In the genomic region with DNA sequence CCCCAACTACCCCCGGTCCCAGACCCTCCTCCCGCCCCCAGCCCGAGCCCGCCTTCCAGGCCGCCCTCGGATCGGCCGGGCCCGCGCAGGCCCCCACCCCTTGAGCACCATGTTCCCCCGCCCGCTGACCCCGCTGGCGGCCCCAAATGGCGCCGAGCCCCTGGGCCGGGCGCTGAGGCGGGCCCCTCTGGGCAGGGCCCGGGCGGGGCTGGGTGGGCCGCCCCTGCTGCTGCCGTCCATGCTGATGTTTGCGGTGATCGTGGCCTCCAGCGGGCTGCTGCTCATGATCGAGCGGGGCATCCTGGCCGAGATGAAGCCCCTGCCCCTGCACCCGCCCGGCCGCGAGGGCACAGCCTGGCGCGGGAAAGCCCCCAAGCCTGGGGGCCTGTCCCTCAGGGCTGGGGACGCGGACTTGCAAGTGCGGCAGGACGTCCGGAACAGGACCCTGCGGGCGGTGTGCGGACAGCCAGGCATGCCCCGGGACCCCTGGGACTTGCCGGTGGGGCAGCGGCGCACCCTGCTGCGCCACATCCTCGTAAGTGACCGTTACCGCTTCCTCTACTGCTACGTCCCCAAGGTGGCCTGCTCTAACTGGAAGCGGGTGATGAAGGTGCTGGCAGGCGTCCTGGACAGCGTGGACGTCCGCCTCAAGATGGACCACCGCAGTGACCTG, we compare ENCODE assay signal across 8 cellular contexts. TPM values are rescaled to one million over a fixed set of nuclear protein-coding genes. Genes with fewer than 3 reads are reported as not detected.
DNase-seq lines count a peak whose midpoint lies in the region; ATAC-seq, FAIRE-seq and TF ChIP-seq lines count a peak whose summit lies in the region.

No MANE protein-coding gene starts in this region.

- H3K4me3 Mint-ChIP-seq in stimulated activated naive CD8-positive, alpha-beta T cell treated with anti-CD3 and anti-CD28 coated beads, Interleukin-15, amount 100 ng/mL, for 72 hours = peak overlapping the region; percentile 81 to 88

- no peaks in the 10 kb centered on the region for H3K9me1 ChIP-seq in K562 (ENCODE audit: control insufficient read depth, insufficient read depth, low read length)

- peak overlapping the region; percentile 91 to 95 for H3K27ac Mint-ChIP-seq in stimulated activated naive CD8-positive, alpha-beta T cell treated with anti-CD3 and anti-CD28 coated beads, Interleukin-15, amount 100 ng/mL, for 72 hours

- TF ChIP-seq CTCF in OCI-LY7 (conservative IDR thresholded peaks at IDR 0.05; ENCODE audit: low read length) = no peak
- TF ChIP-seq CTCF in K562 (IDR thresholded peaks at IDR 0.05 in 2 of 3, conservative IDR thresholded peaks at IDR 0.05 in 1 of 3; ENCODE audit: insufficient read depth in 2 of 3, low read depth in 1 of 3, low read length in 3 of 3) = no peak
- TF ChIP-seq CTCF in kidney epithelial cell (IDR thresholded peaks at IDR 0.05; ENCODE audit: insufficient read depth, low read length, poor library complexity, severe bottlenecking) = no peak

- peak overlapping the region; percentile 70 for H3K4me3 ChIP-seq in OCI-LY7 (ENCODE audit: low read depth, low read length, poor library complexity, severe bottlenecking)
- H3K4me3 ChIP-seq in K562 = peak overlapping the region; percentile 53
- peak overlapping the region; percentile 74 for H3K4me3 ChIP-seq in kidney epithelial cell (ENCODE audit: low read depth, low read length)

- no peak for FAIRE-seq in K562 (lab: Jason Lieb, UNC)

- ATAC-seq in K562 = peak; percentile 46
- peak; percentile 68 for ATAC-seq in stimulated activated naive CD8-positive, alpha-beta T cell treated with anti-CD3 and anti-CD28 coated beads, Interleukin-15, amount 100 ng/mL, for 72 hours
- ATAC-seq in HG03097 (IDR thresholded peaks at IDR 0.05; ENCODE audit: low FRiP score, unreplicated experiment) = no peak

- WGBS in K562 (ENCODE audit: insufficient coverage, low coverage, missing lambda C conversion rate) = 1% methylated on average over 30 of the region's 58 CpGs

- no peaks in the 10 kb centered on the region for H3K9me3 Mint-ChIP-seq in stimulated activated naive CD8-positive, alpha-beta T cell treated with anti-CD3 and anti-CD28 coated beads, Interleukin-15, amount 100 ng/mL, for 72 hours

- H3K4me2 ChIP-seq in OCI-LY7 (ENCODE audit: low read length) (peak overlapping the region; percentile 79), K562 (ENCODE audit: insufficient read depth, low read length) (peak overlapping the region; percentile 82)

- in situ Hi-C loops in K562 (cut with MboI) = no loop called here

- CTCF ChIA-PET in OCI-LY7 (lab: Charles Lee; ENCODE audit: unreplicated experiment) (interaction anchor here (0.6 kb wide), 1 partner anchor 203 kb away, joined by 3 read pairs; no protein-coding TSS in a partner anchor), K562 (lab: Yijun Ruan, JAX; ENCODE audit: low intra/inter-chr PET ratio) (no interaction called here)

- no peaks in the 10 kb centered on the region for H3K9me3 ChIP-seq in OCI-LY7 (ENCODE audit: low read length)
- H3K9me3 ChIP-seq in K562 (replicated peaks; ENCODE audit: control insufficient read depth, insufficient read depth, low read depth, low read length) = no peaks in the 10 kb centered on the region

- no peaks in the 10 kb centered on the region for H3K4me1 ChIP-seq in OCI-LY7 (ENCODE audit: insufficient read depth, low read length, poor library complexity, severe bottlenecking)
- H3K4me1 ChIP-seq in K562 (replicated peaks in 1 of 2; ENCODE audit: control insufficient read depth in 2 of 2, insufficient read depth in 2 of 2, low read length in 2 of 2) = peaks cover 34 to 44% of the 10 kb centered on the region in 2 experiments

- POLR2A ChIA-PET in OCI-LY7 (lab: Charles Lee) = no interaction called here
- POLR2A ChIA-PET in K562 (lab: Yijun Ruan, JAX) = interaction anchor here (0.6 to 2.2 kb wide), 3 partner anchors 12 to 449 kb away, joined by 3 to 15 read pairs (median 4); no protein-coding TSS in a partner anchor

- TF ChIP-seq POLR2A in K562 (conservative IDR thresholded peaks at IDR 0.05) = 0 out of 2 replicates have a peak, but pooled peaks have one; percentile 40

- H3K79me2 ChIP-seq in OCI-LY7 (ENCODE audit: insufficient read depth, low read depth, low read length) = no peaks in the 10 kb centered on the region
- peaks cover 15% of the 10 kb centered on the region for H3K79me2 ChIP-seq in K562 (ENCODE audit: control insufficient read depth, insufficient read depth, low read length)

- H3K27me3 ChIP-seq in K562 (ENCODE audit: control insufficient read depth in 2 of 2, insufficient read depth in 2 of 2, low read length in 2 of 2) (no peaks in the 10 kb centered on the region), kidney epithelial cell (ENCODE audit: control insufficient read depth, insufficient read depth, low read length) (no peaks in the 10 kb centered on the region)

- no TSS peak for BruUV-seq in OCI-LY7 (replicated peaks; lab: Mats Ljungman, UMichigan)
- no TSS peak for BruUV-seq in K562 (replicated peaks; lab: Mats Ljungman, UMichigan)

- H3K9me2 ChIP-seq in OCI-LY7 (ENCODE audit: insufficient read depth, low read length) = no peaks in the 10 kb centered on the region

- peak overlapping the region; percentile 63 to 96 for H3K9ac ChIP-seq in K562 (ENCODE audit: insufficient read depth in 1 of 2, low read depth in 2 of 2, low read length in 2 of 2)

- H2AFZ ChIP-seq in OCI-LY7 (ENCODE audit: low read length) (peak overlapping the region; percentile 3; the same call in 1 of the 2 replicates), K562 (ENCODE audit: low read depth, low read length) (peak overlapping the region; percentile 86)

- intact Hi-C loops in OCI-LY7 (cut with micrococcal nuclease; ENCODE audit: unreplicated experiment) (no loop called here), K562 (cut with micrococcal nuclease) (loop anchor here (2.0 to 5.0 kb wide), 2 partner anchors 30 to 36 kb away; partner anchors contain the start of gene BAHD1)

- H3K36me3 ChIP-seq in OCI-LY7 (ENCODE audit: insufficient read depth, low read length) (0 out of 2 replicates have a peak, but pooled peaks cover 7% of the 10 kb centered on the region), K562 (ENCODE audit: control insufficient read depth, insufficient read depth, low read length) (peaks cover 19% of the 10 kb centered on the region), kidney epithelial cell (ENCODE audit: control insufficient read depth, insufficient read depth, low read length) (peaks cover 1% of the 10 kb centered on the region)

- no peak for TF ChIP-seq EP300 in K562 (IDR thresholded peaks at IDR 0.05; ENCODE audit: low read length)

- DNase-seq in ELR (ENCODE audit: low read depth) (peak; percentile 37), H4 (ENCODE audit: low spot score) (peak; percentile 15), OCI-LY7 (ENCODE audit: low spot score) (peak; percentile 25), K562 (ENCODE audit: extremely low read depth in 1 of 4, low spot score in 3 of 4) (peak in 3 of 4 experiments; percentile 47 to 95 (median 94)), kidney epithelial cell (ENCODE audit: low read depth) (no peak), NCI-H2171 treated with DMSO at 0.1 percent for 48 hours (lab: John Stamatoyannopoulos, UW) (no peak)
- DNase-seq in stimulated activated naive CD8-positive, alpha-beta T cell treated with anti-CD3 and anti-CD28 coated beads, Interleukin-15, amount 100 ng/mL, for 72 hours = peak; percentile 40 to 48

- TF ChIP-seq RAD21 in K562 (CRISPR knock-in tag; conservative IDR thresholded peaks at IDR 0.05 in 1 of 2, IDR thresholded peaks at IDR 0.05 in 1 of 2) = no peak

- no peaks in the 10 kb centered on the region for H4K20me1 ChIP-seq in OCI-LY7 (ENCODE audit: insufficient read depth, low read length)
- H4K20me1 ChIP-seq in K562 (replicated peaks; ENCODE audit: control insufficient read depth, insufficient read depth, low read length) = no peaks in the 10 kb centered on the region; the same call in 1 of the 2 replicates

- no peaks in the 10 kb centered on the region for H3K27me3 Mint-ChIP-seq in stimulated activated naive CD8-positive, alpha-beta T cell treated with anti-CD3 and anti-CD28 coated beads, Interleukin-15, amount 100 ng/mL, for 72 hours

- no peak overlapping the region for H3K27ac ChIP-seq in OCI-LY7 (ENCODE audit: low read depth, low read length, poor library complexity, severe bottlenecking)
- H3K27ac ChIP-seq in K562 (ENCODE audit: extremely low read depth, low read depth, low read length) = peak overlapping the region; percentile 74

- peaks cover 59% of the 10 kb centered on the region for H3K4me1 Mint-ChIP-seq in stimulated activated naive CD8-positive, alpha-beta T cell treated with anti-CD3 and anti-CD28 coated beads, Interleukin-15, amount 100 ng/mL, for 72 hours

RNA-seq across cellular contexts. Expression of gene CHST14, which starts 0.5 kb away (rescaled TPM):
- 31.6 and 34.6 TPM in 2 replicates for total RNA-seq in H4 (2014; rRNA removed; shearing (Covaris generic))
- 5.6 and 7.3 TPM in 2 replicates for total RNA-seq in OCI-LY7 (2014; rRNA removed; shearing (Covaris generic))
- total RNA-seq in OCI-LY7 (2022) (13.6 and 15.3 TPM in 2 replicates), K562 (2014; rRNA removed) (4.0 and 5.6 TPM in 2 replicates), K562 (2014; rRNA removed; fragmentation: Illumina TruSeq; extraction: Trizol) (2.3 and 2.5 TPM in 2 replicates), K562 (2015; rRNA removed; fragmentation: Illumina TruSeq; extraction: Trizol) (4.6 TPM in 2 replicates), K562 (2021) (11.2 and 12.1 TPM in 2 replicates), kidney epithelial cell (24.2 and 25.8 TPM in 2 replicates)
- 4.2 and 14.3 TPM in 2 replicates for total RNA-seq in K562 (2011; cell fraction: chromatin; rRNA removed; ENCODE audit: low replicate concordance)
- 18.7 and 22.0 TPM in 2 replicates for total RNA-seq in K562 (2011; cell fraction: nucleolus; rRNA removed)
- total RNA-seq in K562 (2011; cell fraction: nucleoplasm; rRNA removed) = 17.9 and 21.1 TPM in 2 replicates
- polyA plus RNA-seq in K562 (2011; rRNA removed) (4.5 and 6.4 TPM in 2 replicates), K562 (2014; fragmentation: Illumina TruSeq; extraction: Trizol) (6.3 and 7.5 TPM in 2 replicates), K562 (2014; fragmentation: Nextera tagmentation; extraction: Ambion mirVana) (1 to 10 TPM; 1.6 to 2.3 TPM), K562 (2014; rRNA removed) (3.9 and 4.8 TPM in 2 replicates)
- 6.6 and 8.1 TPM in 2 replicates for polyA plus RNA-seq in K562 (2011; cell fraction: cytosol; rRNA removed)
- 4.8 and 5.2 TPM in 2 replicates for polyA plus RNA-seq in K562 (2011; cell fraction: nucleus; rRNA removed)
- polyA plus RNA-seq in K562 (2012) = 12.0 and 17.1 TPM in 2 replicates
- polyA minus RNA-seq in K562 (2011; rRNA and poly(A)+ RNA removed) = 3.1 TPM in 2 replicates
- polyA minus RNA-seq in K562 (2011; cell fraction: cytosol; rRNA and poly(A)+ RNA removed) = 6.2 and 11.7 TPM in 2 replicates
- 2.7 and 3.8 TPM in 2 replicates for polyA minus RNA-seq in K562 (2011; cell fraction: nucleus; rRNA and poly(A)+ RNA removed)

RNA-seq across cellular contexts. Expression of gene BAHD1, which starts 30.5 kb away (rescaled TPM):
- 5.3 and 6.0 TPM in 2 replicates for total RNA-seq in H4 (2014; rRNA removed; shearing (Covaris generic))
- total RNA-seq in OCI-LY7 (2014; rRNA removed; shearing (Covaris generic)) = 14.6 and 15.0 TPM in 2 replicates
- 22.3 TPM in 2 replicates for total RNA-seq in OCI-LY7 (2022)
- total RNA-seq in K562 (2011; cell fraction: chromatin; rRNA removed; ENCODE audit: low replicate concordance) = 30.6 and 63.4 TPM in 2 replicates
- total RNA-seq in K562 (2011; cell fraction: nucleolus; rRNA removed) = 33.2 and 38.7 TPM in 2 replicates
- total RNA-seq in K562 (2011; cell fraction: nucleoplasm; rRNA removed) = 31.7 and 43.1 TPM in 2 replicates
- 15.2 and 20.8 TPM in 2 replicates for total RNA-seq in K562 (2014; rRNA removed)
- total RNA-seq in K562 (2014; rRNA removed; fragmentation: Illumina TruSeq; extraction: Trizol) = 9.7 and 10.3 TPM in 2 replicates
- 11.5 and 12.3 TPM in 2 replicates for total RNA-seq in K562 (2015; rRNA removed; fragmentation: Illumina TruSeq; extraction: Trizol)
- total RNA-seq in K562 (2021) = 33.6 and 38.5 TPM in 2 replicates
- polyA plus RNA-seq in K562 (2011; rRNA removed) = 9.7 and 10.6 TPM in 2 replicates
- polyA plus RNA-seq in K562 (2011; cell fraction: cytosol; rRNA removed) = 9.1 and 16.4 TPM in 2 replicates
- polyA plus RNA-seq in K562 (2011; cell fraction: nucleus; rRNA removed) = 27.1 and 43.2 TPM in 2 replicates
- 24.0 and 25.8 TPM in 2 replicates for polyA plus RNA-seq in K562 (2012)
- 18.4 and 26.4 TPM in 2 replicates for polyA plus RNA-seq in K562 (2014; fragmentation: Illumina TruSeq; extraction: Trizol)
- under 1 TPM; 0.55 to 0.80 TPM for polyA plus RNA-seq in K562 (2014; fragmentation: Nextera tagmentation; extraction: Ambion mirVana)
- polyA plus RNA-seq in K562 (2014; rRNA removed) = 19.0 and 19.4 TPM in 2 replicates
- polyA minus RNA-seq in K562 (2011; rRNA and poly(A)+ RNA removed) = 7.1 and 10.0 TPM in 2 replicates
- 12.7 TPM in 2 replicates for polyA minus RNA-seq in K562 (2011; cell fraction: cytosol; rRNA and poly(A)+ RNA removed)
- polyA minus RNA-seq in K562 (2011; cell fraction: nucleus; rRNA and poly(A)+ RNA removed) = 10.5 and 12.2 TPM in 2 replicates
- total RNA-seq in kidney epithelial cell = 15.2 and 15.7 TPM in 2 replicates

Comparison
In these comparisons a context has a peak if more than half of its experiments do, and no peak if none do; other contexts are left out.
1. DNase-seq: peak in ELR (single experiment), H4 (single experiment), OCI-LY7 (single experiment), K562 (3 of 4) and stimulated activated naive CD8-positive, alpha-beta T cell treated with anti-CD3 and anti-CD28 coated beads, Interleukin-15, amount 100 ng/mL, for 72 hours (2 of 2); none in kidney epithelial cell (single experiment) and NCI-H2171 treated with DMSO at 0.1 percent for 48 hours (single experiment).
2. Peak in every context shown above with its lines, with median percentiles within 50 percentile points of each other: H3K4me3 ChIP-seq.